ENCODE assay signal across 1 cellular context in genomic region chr1:3942416-3943122, GRCh38.
A peak's percentile ranks its signal among the peaks of the same experiment; 100 is the strongest.
TF ChIP-seq lines count a peak whose summit lies in the region.

No MANE protein-coding gene starts in this region.

TF ChIP-seq in HepG2, 621 proteins besides CTCF, POLR2A, EP300 and RAD21 (continued from another document):
- TF ChIP-seq FOXP4 (CRISPR knock-in tag; IDR thresholded peaks at IDR 0.05) (peak; percentile 47; the same call in 1 of the 2 replicates), PATZ1 (CRISPR knock-in tag; IDR thresholded peaks at IDR 0.05) (no peak), FOXA3 (CRISPR knock-in tag; IDR thresholded peaks at IDR 0.05) (peak; percentile 58), ZNF766 (CRISPR knock-in tag; IDR thresholded peaks at IDR 0.05; ENCODE audit: borderline replicate concordance) (no peak), ZMYM4 (CRISPR knock-in tag; IDR thresholded peaks at IDR 0.05) (no peak), ETV5 (CRISPR knock-in tag; IDR thresholded peaks at IDR 0.05; ENCODE audit: borderline replicate concordance) (no peak), ZNF615 (CRISPR knock-in tag; IDR thresholded peaks at IDR 0.05; ENCODE audit: borderline replicate concordance) (no peak), TOE1 (CRISPR knock-in tag; IDR thresholded peaks at IDR 0.05) (no peak), PHF21A (CRISPR knock-in tag; IDR thresholded peaks at IDR 0.05) (0 out of 2 replicates have a peak, but pooled peaks have one; percentile 53), SSRP1 (CRISPR knock-in tag; IDR thresholded peaks at IDR 0.05) (no peak), AGO2 (optimal IDR thresholded peaks at IDR 0.05; ENCODE audit: low read depth, low read length) (no peak), BCL6 (CRISPR knock-in tag; IDR thresholded peaks at IDR 0.05) (peak; percentile 99), GZF1 (CRISPR knock-in tag; IDR thresholded peaks at IDR 0.05) (no peak), ZHX1 (CRISPR knock-in tag; IDR thresholded peaks at IDR 0.05; ENCODE audit: low read depth) (no peak), ELF1 (CRISPR knock-in tag; IDR thresholded peaks at IDR 0.05) (no peak), MXD1 (CRISPR knock-in tag; IDR thresholded peaks at IDR 0.05) (no peak), PAX8 (CRISPR knock-in tag; IDR thresholded peaks at IDR 0.05; ENCODE audit: borderline replicate concordance) (no peak), SP2 (CRISPR knock-in tag; IDR thresholded peaks at IDR 0.05) (no peak), ZNF891 (CRISPR knock-in tag; IDR thresholded peaks at IDR 0.05) (no peak), ZNF746 (CRISPR knock-in tag; IDR thresholded peaks at IDR 0.05) (no peak), ZSCAN30 (CRISPR knock-in tag; IDR thresholded peaks at IDR 0.05) (no peak), ZNF101 (CRISPR knock-in tag; IDR thresholded peaks at IDR 0.05; ENCODE audit: borderline replicate concordance, low read depth) (no peak), MED13 (CRISPR knock-in tag; IDR thresholded peaks at IDR 0.05) (no peak), MLLT10 (CRISPR knock-in tag; IDR thresholded peaks at IDR 0.05) (no peak), GPN1 (CRISPR knock-in tag; IDR thresholded peaks at IDR 0.05; ENCODE audit: borderline replicate concordance) (no peak), FOXC1 (CRISPR knock-in tag; IDR thresholded peaks at IDR 0.05; ENCODE audit: borderline replicate concordance) (no peak)
